14 cellular contexts compared by ENCODE assay signal in genomic region chr6:43147691-43148477, GRCh38.
"Had no signal": no experiment of that assay in that cellular context is flagged by ENCODE, and none has a peak within 500 bp of the region (broad histone marks: within the 10 kb centered on the region; RNA-seq: fewer than 3 reads in every experiment).

No MANE protein-coding gene starts in this region.

- H3K27ac ChIP-seq: coronary artery, sigmoid colon, tibial artery had no signal

- ATAC-seq: activated T-cell treated with anti-CD3 and anti-CD28 coated beads, Interleukin-2, amount 50 U/mL, for 4 hours; T-helper 17 cell had no signal

- H3K9me3 ChIP-seq: sigmoid colon, tibial artery had no signal

- H3K9me3 Mint-ChIP-seq: activated CD4-positive, alpha-beta memory T cell treated with anti-CD3 and anti-CD28 coated beads, Interleukin-2, amount 10 ng/mL, durations not matched to agents 7 days and 5 days; activated T-cell treated with anti-CD3 and anti-CD28 coated beads, Interleukin-2, amount 50 U/mL, for 4 hours; nephron had no signal

- H3K27ac Mint-ChIP-seq: activated CD4-positive, alpha-beta memory T cell treated with anti-CD3 and anti-CD28 coated beads, Interleukin-2, amount 10 ng/mL, durations not matched to agents 7 days and 5 days; T-helper 17 cell had no signal

- H3K36me3 ChIP-seq: sigmoid colon, tibial artery had no signal

- H3K27me3 ChIP-seq: sigmoid colon, tibial artery had no signal

- DNase-seq: activated CD4-positive, alpha-beta memory T cell treated with anti-CD3 and anti-CD28 coated beads, Interleukin-2, amount 10 ng/mL, durations not matched to agents 7 days and 5 days; activated CD4-positive, alpha-beta T cell treated with anti-CD3 and anti-CD28 coated beads for 4 hours; activated gamma-delta T cell; activated T-cell treated with anti-CD3 and anti-CD28 coated beads, Interleukin-2, amount 50 U/mL, for 4 hours; aorta; foreskin fibroblast; kidney glomerular epithelial cell; sigmoid colon; stimulated activated CD4-positive, alpha-beta T cell treated with anti-CD3 and anti-CD28 coated beads, Interleukin-12 subunit alpha, Interleukin-12 subunit beta, amount 100 ng/mL, for 4 hours; stimulated activated CD4-positive, alpha-beta T cell treated with anti-CD3 and anti-CD28 coated beads, Interleukin-2, amount 100 ng/mL, for 24 hours; T-helper 17 cell; tibial artery had no signal

- H3K4me3 ChIP-seq: coronary artery, sigmoid colon, tibial artery had no signal

- H3K4me3 Mint-ChIP-seq: activated CD4-positive, alpha-beta memory T cell treated with anti-CD3 and anti-CD28 coated beads, Interleukin-2, amount 10 ng/mL, durations not matched to agents 7 days and 5 days; activated T-cell treated with anti-CD3 and anti-CD28 coated beads, Interleukin-2, amount 50 U/mL, for 4 hours; nephron; T-helper 17 cell had no signal

- H3K27me3 Mint-ChIP-seq: activated CD4-positive, alpha-beta memory T cell treated with anti-CD3 and anti-CD28 coated beads, Interleukin-2, amount 10 ng/mL, durations not matched to agents 7 days and 5 days had no signal
